1 cellular context compared by ENCODE assay signal in genomic region chr4:7970031-7970946, GRCh38.
TF ChIP-seq lines count a peak whose summit lies in the region.

No MANE protein-coding gene starts in this region.

TF ChIP-seq in HepG2, 621 proteins besides CTCF, POLR2A, EP300 and RAD21 (continued from another document and continues in another):
- TF ChIP-seq ZNF512 (CRISPR knock-in tag; IDR thresholded peaks at IDR 0.05) (no peak), ETS1 (CRISPR knock-in tag; IDR thresholded peaks at IDR 0.05) (no peak), MED8 (CRISPR knock-in tag; IDR thresholded peaks at IDR 0.05; ENCODE audit: insufficient replicate concordance) (no peak), MBNL3 (CRISPR knock-in tag; conservative IDR thresholded peaks at IDR 0.05) (no peak), MEF2D (CRISPR knock-in tag; IDR thresholded peaks at IDR 0.05) (peak; percentile 50; the same call in 1 of the 2 replicates), ZNF564 (CRISPR knock-in tag; IDR thresholded peaks at IDR 0.05) (no peak), ASH2L (IDR thresholded peaks at IDR 0.05; ENCODE audit: insufficient read length, low read depth, low read length) (no peak), SP4 (CRISPR knock-in tag; IDR thresholded peaks at IDR 0.05) (peak; percentile 51; the same call in 1 of the 2 replicates), CBX2 (IDR thresholded peaks at IDR 0.05; ENCODE audit: low read depth, low read length) (no peak), CBX2 (CRISPR knock-in tag; IDR thresholded peaks at IDR 0.05; ENCODE audit: low read depth) (no peak), RBAK (CRISPR knock-in tag; IDR thresholded peaks at IDR 0.05) (no peak), TBL1XR1 (IDR thresholded peaks at IDR 0.05; ENCODE audit: borderline replicate concordance, low read length, partially characterized antibody) (no peak), ZSCAN20 (CRISPR knock-in tag; IDR thresholded peaks at IDR 0.05; ENCODE audit: borderline replicate concordance) (no peak), ATF4 (CRISPR knock-in tag; IDR thresholded peaks at IDR 0.05) (0 out of 4 replicates have a peak, but pooled peaks of 1 of the 2 experiments have one; percentile 29), ARNTL (CRISPR knock-in tag; IDR thresholded peaks at IDR 0.05) (0 out of 2 replicates have a peak, but pooled peaks have one; percentile 41), KDM5A (IDR thresholded peaks at IDR 0.05; ENCODE audit: borderline replicate concordance, low read length) (no peak), ZNF496 (CRISPR knock-in tag; IDR thresholded peaks at IDR 0.05; ENCODE audit: insufficient replicate concordance) (no peak), ZNF619 (CRISPR knock-in tag; IDR thresholded peaks at IDR 0.05) (peak; percentile 49; the same call in 1 of the 2 replicates), ESRRA (CRISPR knock-in tag; IDR thresholded peaks at IDR 0.05; ENCODE audit: low read depth) (0 out of 2 replicates have a peak, but pooled peaks have one; percentile 31), REXO4 (CRISPR knock-in tag; IDR thresholded peaks at IDR 0.05; ENCODE audit: borderline replicate concordance) (no peak), TFAP4 (IDR thresholded peaks at IDR 0.05; ENCODE audit: borderline replicate concordance, low read depth) (0 out of 2 replicates have a peak, but pooled peaks have one; percentile 46), HES4 (CRISPR knock-in tag; IDR thresholded peaks at IDR 0.05; ENCODE audit: borderline replicate concordance) (no peak), ZNF12 (CRISPR knock-in tag; IDR thresholded peaks at IDR 0.05) (no peak), AHR (CRISPR knock-in tag; IDR thresholded peaks at IDR 0.05) (no peak), ZNF558 (CRISPR knock-in tag; IDR thresholded peaks at IDR 0.05; ENCODE audit: borderline replicate concordance) (no peak), ETV6 (CRISPR knock-in tag; conservative IDR thresholded peaks at IDR 0.05) (no peak), POLR2AphosphoS2 (IDR thresholded peaks at IDR 0.05; ENCODE audit: low read depth, low read length) (no peak), ZKSCAN8 (CRISPR knock-in tag; IDR thresholded peaks at IDR 0.05; ENCODE audit: borderline replicate concordance) (no peak), RXRA (CRISPR knock-in tag; IDR thresholded peaks at IDR 0.05) (peak; percentile 92), BHLHE40 (IDR thresholded peaks at IDR 0.05; ENCODE audit: low read length) (no peak), NPAS2 (CRISPR knock-in tag; IDR thresholded peaks at IDR 0.05; ENCODE audit: borderline replicate concordance) (no peak), THAP9 (CRISPR knock-in tag; IDR thresholded peaks at IDR 0.05; ENCODE audit: borderline replicate concordance) (peak; percentile 28; the same call in 1 of the 2 replicates), SOX6 (IDR thresholded peaks at IDR 0.05) (no peak), SOX6 (CRISPR knock-in tag; IDR thresholded peaks at IDR 0.05) (peak; percentile 41; the same call in 1 of the 2 replicates)
- TF ChIP-seq, protein P1, sequence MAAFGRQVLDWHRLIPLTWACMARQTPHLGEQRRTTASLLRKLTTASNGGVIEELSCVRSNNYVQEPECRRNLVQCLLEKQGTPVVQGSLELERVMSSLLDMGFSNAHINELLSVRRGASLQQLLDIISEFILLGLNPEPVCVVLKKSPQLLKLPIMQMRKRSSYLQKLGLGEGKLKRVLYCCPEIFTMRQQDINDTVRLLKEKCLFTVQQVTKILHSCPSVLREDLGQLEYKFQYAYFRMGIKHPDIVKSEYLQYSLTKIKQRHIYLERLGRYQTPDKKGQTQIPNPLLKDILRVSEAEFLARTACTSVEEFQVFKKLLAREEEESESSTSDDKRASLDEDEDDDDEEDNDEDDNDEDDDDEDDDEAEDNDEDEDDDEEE (CRISPR knock-in tag; IDR thresholded peaks at IDR 0.05): 0 out of 2 replicates have a peak, but pooled peaks have one; percentile 19
- TF ChIP-seq, protein P2, sequence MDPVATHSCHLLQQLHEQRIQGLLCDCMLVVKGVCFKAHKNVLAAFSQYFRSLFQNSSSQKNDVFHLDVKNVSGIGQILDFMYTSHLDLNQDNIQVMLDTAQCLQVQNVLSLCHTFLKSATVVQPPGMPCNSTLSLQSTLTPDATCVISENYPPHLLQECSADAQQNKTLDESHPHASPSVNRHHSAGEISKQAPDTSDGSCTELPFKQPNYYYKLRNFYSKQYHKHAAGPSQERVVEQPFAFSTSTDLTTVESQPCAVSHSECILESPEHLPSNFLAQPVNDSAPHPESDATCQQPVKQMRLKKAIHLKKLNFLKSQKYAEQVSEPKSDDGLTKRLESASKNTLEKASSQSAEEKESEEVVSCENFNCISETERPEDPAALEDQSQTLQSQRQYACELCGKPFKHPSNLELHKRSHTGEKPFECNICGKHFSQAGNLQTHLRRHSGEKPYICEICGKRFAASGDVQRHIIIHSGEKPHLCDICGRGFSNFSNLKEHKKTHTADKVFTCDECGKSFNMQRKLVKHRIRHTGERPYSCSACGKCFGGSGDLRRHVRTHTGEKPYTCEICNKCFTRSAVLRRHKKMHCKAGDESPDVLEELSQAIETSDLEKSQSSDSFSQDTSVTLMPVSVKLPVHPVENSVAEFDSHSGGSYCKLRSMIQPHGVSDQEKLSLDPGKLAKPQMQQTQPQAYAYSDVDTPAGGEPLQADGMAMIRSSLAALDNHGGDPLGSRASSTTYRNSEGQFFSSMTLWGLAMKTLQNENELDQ (CRISPR knock-in tag; IDR thresholded peaks at IDR 0.05; ENCODE audit: borderline replicate concordance): no peak
- TF ChIP-seq, protein P3, sequence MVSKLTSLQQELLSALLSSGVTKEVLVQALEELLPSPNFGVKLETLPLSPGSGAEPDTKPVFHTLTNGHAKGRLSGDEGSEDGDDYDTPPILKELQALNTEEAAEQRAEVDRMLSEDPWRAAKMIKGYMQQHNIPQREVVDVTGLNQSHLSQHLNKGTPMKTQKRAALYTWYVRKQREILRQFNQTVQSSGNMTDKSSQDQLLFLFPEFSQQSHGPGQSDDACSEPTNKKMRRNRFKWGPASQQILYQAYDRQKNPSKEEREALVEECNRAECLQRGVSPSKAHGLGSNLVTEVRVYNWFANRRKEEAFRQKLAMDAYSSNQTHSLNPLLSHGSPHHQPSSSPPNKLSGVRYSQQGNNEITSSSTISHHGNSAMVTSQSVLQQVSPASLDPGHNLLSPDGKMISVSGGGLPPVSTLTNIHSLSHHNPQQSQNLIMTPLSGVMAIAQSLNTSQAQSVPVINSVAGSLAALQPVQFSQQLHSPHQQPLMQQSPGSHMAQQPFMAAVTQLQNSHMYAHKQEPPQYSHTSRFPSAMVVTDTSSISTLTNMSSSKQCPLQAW (CRISPR knock-in tag; IDR thresholded peaks at IDR 0.05): no peak
- TF ChIP-seq, protein P4, sequence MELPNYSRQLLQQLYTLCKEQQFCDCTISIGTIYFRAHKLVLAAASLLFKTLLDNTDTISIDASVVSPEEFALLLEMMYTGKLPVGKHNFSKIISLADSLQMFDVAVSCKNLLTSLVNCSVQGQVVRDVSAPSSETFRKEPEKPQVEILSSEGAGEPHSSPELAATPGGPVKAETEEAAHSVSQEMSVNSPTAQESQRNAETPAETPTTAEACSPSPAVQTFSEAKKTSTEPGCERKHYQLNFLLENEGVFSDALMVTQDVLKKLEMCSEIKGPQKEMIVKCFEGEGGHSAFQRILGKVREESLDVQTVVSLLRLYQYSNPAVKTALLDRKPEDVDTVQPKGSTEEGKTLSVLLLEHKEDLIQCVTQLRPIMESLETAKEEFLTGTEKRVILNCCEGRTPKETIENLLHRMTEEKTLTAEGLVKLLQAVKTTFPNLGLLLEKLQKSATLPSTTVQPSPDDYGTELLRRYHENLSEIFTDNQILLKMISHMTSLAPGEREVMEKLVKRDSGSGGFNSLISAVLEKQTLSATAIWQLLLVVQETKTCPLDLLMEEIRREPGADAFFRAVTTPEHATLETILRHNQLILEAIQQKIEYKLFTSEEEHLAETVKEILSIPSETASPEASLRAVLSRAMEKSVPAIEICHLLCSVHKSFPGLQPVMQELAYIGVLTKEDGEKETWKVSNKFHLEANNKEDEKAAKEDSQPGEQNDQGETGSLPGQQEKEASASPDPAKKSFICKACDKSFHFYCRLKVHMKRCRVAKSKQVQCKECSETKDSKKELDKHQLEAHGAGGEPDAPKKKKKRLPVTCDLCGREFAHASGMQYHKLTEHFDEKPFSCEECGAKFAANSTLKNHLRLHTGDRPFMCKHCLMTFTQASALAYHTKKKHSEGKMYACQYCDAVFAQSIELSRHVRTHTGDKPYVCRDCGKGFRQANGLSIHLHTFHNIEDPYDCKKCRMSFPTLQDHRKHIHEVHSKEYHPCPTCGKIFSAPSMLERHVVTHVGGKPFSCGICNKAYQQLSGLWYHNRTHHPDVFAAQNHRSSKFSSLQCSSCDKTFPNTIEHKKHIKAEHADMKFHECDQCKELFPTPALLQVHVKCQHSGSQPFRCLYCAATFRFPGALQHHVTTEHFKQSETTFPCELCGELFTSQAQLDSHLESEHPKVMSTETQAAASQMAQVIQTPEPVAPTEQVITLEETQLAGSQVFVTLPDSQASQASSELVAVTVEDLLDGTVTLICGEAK (IDR thresholded peaks at IDR 0.05): no peak
- TF ChIP-seq, protein P4 (CRISPR knock-in tag; IDR thresholded peaks at IDR 0.05): no peak
